In the genomic region with DNA sequence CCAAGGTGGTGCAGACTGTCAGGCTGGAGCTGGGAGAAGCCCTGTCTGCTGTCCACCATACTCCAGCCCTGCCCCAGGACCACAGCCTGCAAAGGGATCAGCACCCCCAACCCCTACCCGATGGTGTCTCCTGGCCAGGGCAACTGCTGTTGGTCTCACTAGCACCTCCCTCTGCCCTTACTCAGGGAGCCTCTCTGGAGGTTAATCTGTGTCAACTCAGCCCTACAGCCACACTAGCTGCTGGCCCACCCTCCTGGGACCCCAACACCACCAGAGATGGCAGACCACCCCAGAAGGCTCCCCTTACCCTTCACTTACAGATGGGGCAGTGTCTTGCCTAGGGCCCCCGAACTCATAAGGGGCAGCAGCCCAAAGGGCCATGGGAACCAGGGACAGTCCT, we compare ENCODE assay signal across 1 cellular context.
TF ChIP-seq lines count a peak whose summit lies in the region.

No MANE protein-coding gene starts in this region.

TF ChIP-seq in HEK293, 187 proteins besides CTCF, POLR2A, EP300 and RAD21 (continued from another document):
- no peak for TF ChIP-seq BCL11A (tag by site-specific recombination; IDR thresholded peaks at IDR 0.05; ENCODE audit: low read depth)
